Comparison of ENCODE assay signal across 12 cellular contexts in genomic region chr6:33695451-33695855, GRCh38. TPM values are rescaled to one million over a fixed set of nuclear protein-coding genes. Genes with fewer than 3 reads are reported as not detected.
DNase-seq lines count a peak whose midpoint lies in the region; ATAC-seq, FAIRE-seq and TF ChIP-seq lines count a peak whose summit lies in the region.
"Had no signal": no experiment of that assay in that cellular context is flagged by ENCODE, and none has a peak within 500 bp of the region (broad histone marks: within the 10 kb centered on the region; RNA-seq: fewer than 3 reads in every experiment).

No MANE protein-coding gene starts in this region.

- peak overlapping the region in 1 of 2 experiments; percentile 7; a peak in 1 of 4 replicates for H4K8ac ChIP-seq in IMR-90 (ENCODE audit: low read depth in 2 of 2, low read length in 2 of 2)

- H4K91ac ChIP-seq in IMR-90 (ENCODE audit: insufficient read depth, low read depth, low read length), result no peak overlapping the region

- peaks cover 0 to 30% of the 10 kb centered on the region in 2 experiments; a peak in 2 of 4 replicates for H3K79me1 ChIP-seq in IMR-90 (ENCODE audit: low read depth in 1 of 2, low read length in 2 of 2)

- H3K36me3 Mint-ChIP-seq in activated naive CD8-positive, alpha-beta T cell treated with anti-CD3 and anti-CD28 coated beads, Interleukin-2, amount 50 U/mL, for 24 hours (ENCODE audit: low read depth), result peaks cover 52% of the 10 kb centered on the region

- H4K5ac ChIP-seq in IMR-90 (ENCODE audit: low read depth, low read length), result no peak overlapping the region

- H3K27me3 Mint-ChIP-seq in activated naive CD8-positive, alpha-beta T cell treated with anti-CD3 and anti-CD28 coated beads, Interleukin-2, amount 50 U/mL, for 24 hours, result no peaks in the 10 kb centered on the region

- H2BK5ac ChIP-seq in IMR-90 (ENCODE audit: low read depth, low read length, poor library complexity, severe bottlenecking), result no peak overlapping the region

- 86% methylated on average over 7 of the region's 15 CpGs; no CpG with 5 or more reads in 1 of the 2 experiments for WGBS in IMR-90 (ENCODE audit: extremely low coverage in 2 of 2, insufficient read length in 1 of 2), 2 experiments

- no peak for ATAC-seq in IMR-90 (ENCODE audit: low read depth)
- no peak for ATAC-seq in activated naive CD8-positive, alpha-beta T cell treated with anti-CD3 and anti-CD28 coated beads, Interleukin-2, amount 50 U/mL, for 24 hours
- no peak for ATAC-seq in GM18520 (IDR thresholded peaks at IDR 0.05; ENCODE audit: unreplicated experiment)

- peak overlapping the region; percentile 92 for H3K27ac Mint-ChIP-seq in activated naive CD8-positive, alpha-beta T cell treated with anti-CD3 and anti-CD28 coated beads, Interleukin-2, amount 50 U/mL, for 24 hours

- H2BK120ac ChIP-seq in IMR-90 (ENCODE audit: low read depth, low read length), result no peak overlapping the region

- TF ChIP-seq RAD21 in IMR-90 (IDR thresholded peaks at IDR 0.05; ENCODE audit: low read length), result no peak

- H2BK15ac ChIP-seq in IMR-90 (ENCODE audit: low read depth, low read length), result no peak overlapping the region; the same call in 2 of the 3 replicates

- no peaks in the 10 kb centered on the region for H3K9me3 ChIP-seq in IMR-90 (ENCODE audit: control insufficient read depth, insufficient read depth, low read length)
- H3K9me3 ChIP-seq: testis had no signal

- H3K9ac ChIP-seq in IMR-90 (ENCODE audit: low read depth, low read length), result no peak overlapping the region

- no peak overlapping the region for H3K18ac ChIP-seq in IMR-90 (ENCODE audit: low read depth, low read length)

- peaks cover 8% of the 10 kb centered on the region; the same call in 1 of the 2 replicates for H4K20me1 ChIP-seq in IMR-90 (ENCODE audit: insufficient read depth, low read length)

- intact Hi-C loops in IMR-90 (cut with micrococcal nuclease), result no loop called here

- H3K4me2 ChIP-seq in IMR-90 (ENCODE audit: low read depth, low read length), result no peak overlapping the region

- dilution Hi-C loops in IMR-90 (cut with HindIII; ENCODE audit: low sequenced_read_pairs, unreplicated experiment), result no loop called here

- no peak overlapping the region for H3K56ac ChIP-seq in IMR-90 (ENCODE audit: extremely low read depth, insufficient read depth, low read length)

- H2AFZ ChIP-seq in IMR-90 (replicated peaks; ENCODE audit: low read length, poor library complexity), result no peak overlapping the region

- peak; percentile 39 for DNase-seq in AG08395 (ENCODE audit: low spot score)
- no peak for DNase-seq in IMR-90
- no peak for DNase-seq in activated naive CD8-positive, alpha-beta T cell treated with anti-CD3 and anti-CD28 coated beads, Interleukin-2, amount 50 U/mL, for 24 hours
- peak; percentile 25 for DNase-seq in medulla oblongata (ENCODE audit: extremely low spot score)
- no peak for DNase-seq in GM19239 (ENCODE audit: insufficient read length, low spot score)
- DNase-seq in NK-92 (lab: John Stamatoyannopoulos, UW; ENCODE audit: unreplicated experiment), result no peak
- DNase-seq in NCI-H187 (lab: John Stamatoyannopoulos, UW), result no peak
- DNase-seq: DMS53; effector CD8-positive, alpha-beta T cell; KBM-7; testis had no signal

- peak overlapping the region; percentile 90 for H2AK9ac ChIP-seq in IMR-90 (replicated peaks; ENCODE audit: low read depth, low read length, poor library complexity)

- H3K36me3 ChIP-seq in IMR-90 (ENCODE audit: control insufficient read depth, insufficient read depth, low read length), result peaks cover 18% of the 10 kb centered on the region

- H3K4me1 ChIP-seq in IMR-90 (ENCODE audit: control insufficient read depth, insufficient read depth, low read length), result peaks cover 20% of the 10 kb centered on the region

- no peaks in the 10 kb centered on the region for H3K27me3 ChIP-seq in IMR-90 (ENCODE audit: control insufficient read depth, insufficient read depth, low read length)
- H3K27me3 ChIP-seq: testis had no signal

- in situ Hi-C loops in IMR-90 (cut with MboI; ENCODE audit: low sequenced_read_pairs), result no loop called here

- H2BK20ac ChIP-seq in IMR-90 (ENCODE audit: low read depth, low read length), result no peak overlapping the region

- CTCF ChIA-PET in IMR-90 (lab: Yijun Ruan, JAX), result interaction anchor here (1.0 kb wide), 1 partner anchor 16 kb away, joined by 3 read pairs; the partner anchor contains the start of gene UQCC2

- H3K4ac ChIP-seq in IMR-90 (ENCODE audit: low read depth, low read length), result peak overlapping the region; percentile 66

- peak overlapping the region; percentile 82; the same call in 1 of the 2 replicates for H3K14ac ChIP-seq in IMR-90 (replicated peaks; ENCODE audit: low read depth, low read length)

- no peak overlapping the region for H3K23ac ChIP-seq in IMR-90 (ENCODE audit: low read depth, low read length)

- H3K4me3 ChIP-seq in IMR-90 (ENCODE audit: insufficient read depth, low read depth, low read length), result no peak overlapping the region
- H3K4me3 ChIP-seq: testis had no signal

- FAIRE-seq in GM19239 (lab: Jason Lieb, UNC), result no peak

- no peak overlapping the region for H3K4me3 Mint-ChIP-seq in activated naive CD8-positive, alpha-beta T cell treated with anti-CD3 and anti-CD28 coated beads, Interleukin-2, amount 50 U/mL, for 24 hours

- no peaks in the 10 kb centered on the region for H3K9me3 Mint-ChIP-seq in activated naive CD8-positive, alpha-beta T cell treated with anti-CD3 and anti-CD28 coated beads, Interleukin-2, amount 50 U/mL, for 24 hours

- peaks cover 82% of the 10 kb centered on the region for H3K4me1 Mint-ChIP-seq in activated naive CD8-positive, alpha-beta T cell treated with anti-CD3 and anti-CD28 coated beads, Interleukin-2, amount 50 U/mL, for 24 hours

- POLR2A ChIA-PET in IMR-90 (lab: Charles Lee; ENCODE audit: unreplicated experiment), result no interaction called here

- peak overlapping the region; percentile 2; the same call in 1 of the 2 replicates for H2AK5ac ChIP-seq in IMR-90 (ENCODE audit: low read depth, low read length)

- BruUV-seq in IMR-90 (replicated peaks; lab: Mats Ljungman, UMichigan), result no TSS peak

- no peak for TF ChIP-seq POLR2A in IMR-90 (IDR thresholded peaks at IDR 0.05; ENCODE audit: low read depth, low read length)

- no peak for TF ChIP-seq CTCF in IMR-90 (conservative IDR thresholded peaks at IDR 0.05; ENCODE audit: low read depth, low read length)

- H3K9me1 ChIP-seq in IMR-90 (ENCODE audit: insufficient read depth, low read length), result peaks cover 21% of the 10 kb centered on the region

- no peak overlapping the region for H3K27ac ChIP-seq in IMR-90 (ENCODE audit: insufficient read depth, low read length)

TF ChIP-seq in IMR-90, 13 proteins besides CTCF, POLR2A, EP300 and RAD21:
- TF ChIP-seq CEBPB (IDR thresholded peaks at IDR 0.05; ENCODE audit: low read depth, low read length) (no peak), FOS (IDR thresholded peaks at IDR 0.05; ENCODE audit: low read depth, low read length) (no peak), NFE2L2 (IDR thresholded peaks at IDR 0.05; ENCODE audit: low read depth, low read length) (no peak), ELK1 (IDR thresholded peaks at IDR 0.05; ENCODE audit: borderline replicate concordance, low read depth, low read length) (no peak), SMC3 (IDR thresholded peaks at IDR 0.05; ENCODE audit: low read depth, low read length) (no peak)

RNA-seq across cellular contexts. Expression of gene UQCC2, which starts 16.0 kb away (rescaled TPM):
- 13.8 and 23.1 TPM in 2 replicates for total RNA-seq in IMR-90 (2012; rRNA removed)
- 34.5 and 44.5 TPM in 2 replicates for polyA plus RNA-seq in IMR-90 (2012; rRNA removed)
- 28.0 and 38.5 TPM in 2 replicates for polyA plus RNA-seq in IMR-90 (2012; cell fraction: cytosol; rRNA removed)
- polyA plus RNA-seq in IMR-90 (2012; cell fraction: nucleus; rRNA removed; ENCODE audit: low replicate concordance), result 18.4 and 25.0 TPM in 2 replicates

RNA-seq across cellular contexts. Expression of gene IP6K3, which starts 51.3 kb away (rescaled TPM):
- 0.18 and 0.28 TPM in 2 replicates for total RNA-seq in IMR-90 (2012; rRNA removed)
- polyA plus RNA-seq in IMR-90 (2012; rRNA removed), result 0.51 and 0.52 TPM in 2 replicates
- polyA plus RNA-seq in IMR-90 (2012; cell fraction: cytosol; rRNA removed), result 0.22 and 0.62 TPM in 2 replicates
- 0.39 and 0.49 TPM in 2 replicates for polyA plus RNA-seq in IMR-90 (2012; cell fraction: nucleus; rRNA removed; ENCODE audit: low replicate concordance)

Comparison
In these comparisons a context has a peak if more than half of its experiments do, and no peak if none do; other contexts are left out.
1. DNase-seq: peak in AG08395 (single experiment) and medulla oblongata (single experiment); none in IMR-90 (single experiment), activated naive CD8-positive, alpha-beta T cell treated with anti-CD3 and anti-CD28 coated beads, Interleukin-2, amount 50 U/mL, for 24 hours (single experiment), GM19239 (single experiment), NK-92 (single experiment) and NCI-H187 (0 of 2).